ENCODE assay signal across 11 cellular contexts in genomic region chr6:109082178-109082577, GRCh38. TPM values are rescaled to one million over a fixed set of nuclear protein-coding genes. Genes with fewer than 3 reads are reported as not detected.
DNase-seq lines count a peak whose midpoint lies in the region; ATAC-seq and TF ChIP-seq lines count a peak whose summit lies in the region.
"Had no signal": no experiment of that assay in that cellular context is flagged by ENCODE, and none has a peak within 500 bp of the region (broad histone marks: within the 10 kb centered on the region; RNA-seq: fewer than 3 reads in every experiment).

No MANE protein-coding gene starts in this region.

- no peaks in the 10 kb centered on the region for H3K9me3 Mint-ChIP-seq in osteocyte (ENCODE audit: unreplicated experiment)
- H3K9me3 Mint-ChIP-seq in stimulated activated memory B cell treated with anti-CD40 and anti-IgM and Interleukin-4, amounts not matched to agents 10 μg/mL and 1 μg/mL and 100 μg/mL, for 72 hours: no peaks in the 10 kb centered on the region

- peaks cover 13% of the 10 kb centered on the region for H3K4me1 Mint-ChIP-seq in osteocyte (ENCODE audit: unreplicated experiment)
- H3K4me1 Mint-ChIP-seq in stimulated activated memory B cell treated with anti-CD40 and anti-IgM and Interleukin-4, amounts not matched to agents 10 μg/mL and 1 μg/mL and 100 μg/mL, for 72 hours: peaks cover 2% of the 10 kb centered on the region

- no peak overlapping the region for H3K4me3 Mint-ChIP-seq in osteocyte (ENCODE audit: unreplicated experiment)
- no peak overlapping the region for H3K4me3 Mint-ChIP-seq in stimulated activated memory B cell treated with anti-CD40 and anti-IgM and Interleukin-4, amounts not matched to agents 10 μg/mL and 1 μg/mL and 100 μg/mL, for 72 hours

- H3K27me3 ChIP-seq in ovary: no peaks in the 10 kb centered on the region
- H3K27me3 ChIP-seq: SJSA1 had no signal

- ATAC-seq in HG02885 (IDR thresholded peaks at IDR 0.05; ENCODE audit: poor library complexity, unreplicated experiment): no peak
- no peak for ATAC-seq in stimulated activated memory B cell treated with anti-CD40 and anti-IgM and Interleukin-4, amounts not matched to agents 10 μg/mL and 1 μg/mL and 100 μg/mL, for 72 hours

- no peak for TF ChIP-seq POLR2A in ovary (IDR thresholded peaks at IDR 0.05)

- DNase-seq in NOMO-1 treated with DMSO at 0.1 percent for 48 hours (lab: John Stamatoyannopoulos, UW; ENCODE audit: unreplicated experiment) (peak; percentile 36), epithelial cell of proximal tubule (ENCODE audit: low read depth) (no peak), osteocyte (ENCODE audit: extremely low spot score, unreplicated experiment) (no peak), NCI-H2029 treated with DMSO at 0.1 percent for 48 hours (lab: John Stamatoyannopoulos, UW) (no peak), ovary (no peak)
- DNase-seq: NCI-H1105, posterior cingulate gyrus had no signal

- H3K27me3 Mint-ChIP-seq in osteocyte (ENCODE audit: unreplicated experiment): no peaks in the 10 kb centered on the region
- no peaks in the 10 kb centered on the region for H3K27me3 Mint-ChIP-seq in stimulated activated memory B cell treated with anti-CD40 and anti-IgM and Interleukin-4, amounts not matched to agents 10 μg/mL and 1 μg/mL and 100 μg/mL, for 72 hours

- H3K36me3 Mint-ChIP-seq in osteocyte (ENCODE audit: unreplicated experiment): peaks cover 6% of the 10 kb centered on the region
- H3K36me3 Mint-ChIP-seq in stimulated activated memory B cell treated with anti-CD40 and anti-IgM and Interleukin-4, amounts not matched to agents 10 μg/mL and 1 μg/mL and 100 μg/mL, for 72 hours: peaks cover 2% of the 10 kb centered on the region

- H3K4me1 ChIP-seq in ovary (ENCODE audit: insufficient read depth): peaks cover 4% of the 10 kb centered on the region
- H3K4me1 ChIP-seq: SJSA1 had no signal

- TF ChIP-seq CTCF in GM12873 (IDR thresholded peaks at IDR 0.05; ENCODE audit: insufficient read depth, low read depth, low read length, missing control alignments) (peak; percentile 17), epithelial cell of proximal tubule (conservative IDR thresholded peaks at IDR 0.05; ENCODE audit: low read depth, low read length) (peak; percentile 28), osteocyte (IDR thresholded peaks at IDR 0.05) (peak; percentile 6), ovary (IDR thresholded peaks at IDR 0.05) (no peak)

- 85 to 96% (median 90%) methylated on average over 1 of the region's 1 CpG for WGBS in ovary, 3 donors

- H3K27ac ChIP-seq in ovary: peak overlapping the region in 1 of 2 donors; percentile 11
- H3K27ac ChIP-seq: SJSA1 had no signal

- no peak overlapping the region for H3K27ac Mint-ChIP-seq in osteocyte (ENCODE audit: unreplicated experiment)
- H3K27ac Mint-ChIP-seq in stimulated activated memory B cell treated with anti-CD40 and anti-IgM and Interleukin-4, amounts not matched to agents 10 μg/mL and 1 μg/mL and 100 μg/mL, for 72 hours: no peak overlapping the region

- no peak for TF ChIP-seq EP300 in ovary (IDR thresholded peaks at IDR 0.05)

- H3K36me3 ChIP-seq in ovary: no peaks in the 10 kb centered on the region
- H3K36me3 ChIP-seq: SJSA1 had no signal

- intact Hi-C loops in ovary (cut with DNase I): no loop called here

- H3K4me3 ChIP-seq in epithelial cell of proximal tubule (ENCODE audit: low read depth, low read length) (no peak overlapping the region), ovary (no peak overlapping the region)
- H3K4me3 ChIP-seq: SJSA1 had no signal

- H3K9me3 ChIP-seq in ovary: no peaks in the 10 kb centered on the region
- H3K9me3 ChIP-seq: SJSA1 had no signal

RNA-seq across cellular contexts. Expression of gene SESN1, which starts 12.5 kb away (rescaled TPM):
- total RNA-seq in epithelial cell of proximal tubule: 5.7 and 8.0 TPM in 2 replicates
- total RNA-seq in osteocyte: 9.4 and 13.2 TPM in 2 replicates
- 10 to 100 TPM; 36.5 to 97.2 (median 65.4) TPM for total RNA-seq in ovary
- polyA plus RNA-seq in ovary: 10 to 100 TPM; 55.0 to 68.4 TPM

RNA-seq across cellular contexts. Expression of gene CEP57L1, which starts 13.1 kb away (rescaled TPM):
- total RNA-seq in epithelial cell of proximal tubule (13.5 and 32.4 TPM in 2 replicates), osteocyte (11.0 and 13.2 TPM in 2 replicates), ovary (10 to 100 TPM in 3 of 7 donors, 1 to 10 TPM in 4; 7.4 to 12.6 (median 9.7) TPM)
- polyA plus RNA-seq in ovary: 1 to 10 TPM; 4.9 to 9.1 TPM

Comparison
In these comparisons a context has a peak if more than half of its experiments do, and no peak if none do; other contexts are left out.
1. CTCF ChIP-seq: peak in GM12873 (single experiment), epithelial cell of proximal tubule (single experiment) and osteocyte (single experiment); none in ovary (0 of 3).